In the genomic region with DNA sequence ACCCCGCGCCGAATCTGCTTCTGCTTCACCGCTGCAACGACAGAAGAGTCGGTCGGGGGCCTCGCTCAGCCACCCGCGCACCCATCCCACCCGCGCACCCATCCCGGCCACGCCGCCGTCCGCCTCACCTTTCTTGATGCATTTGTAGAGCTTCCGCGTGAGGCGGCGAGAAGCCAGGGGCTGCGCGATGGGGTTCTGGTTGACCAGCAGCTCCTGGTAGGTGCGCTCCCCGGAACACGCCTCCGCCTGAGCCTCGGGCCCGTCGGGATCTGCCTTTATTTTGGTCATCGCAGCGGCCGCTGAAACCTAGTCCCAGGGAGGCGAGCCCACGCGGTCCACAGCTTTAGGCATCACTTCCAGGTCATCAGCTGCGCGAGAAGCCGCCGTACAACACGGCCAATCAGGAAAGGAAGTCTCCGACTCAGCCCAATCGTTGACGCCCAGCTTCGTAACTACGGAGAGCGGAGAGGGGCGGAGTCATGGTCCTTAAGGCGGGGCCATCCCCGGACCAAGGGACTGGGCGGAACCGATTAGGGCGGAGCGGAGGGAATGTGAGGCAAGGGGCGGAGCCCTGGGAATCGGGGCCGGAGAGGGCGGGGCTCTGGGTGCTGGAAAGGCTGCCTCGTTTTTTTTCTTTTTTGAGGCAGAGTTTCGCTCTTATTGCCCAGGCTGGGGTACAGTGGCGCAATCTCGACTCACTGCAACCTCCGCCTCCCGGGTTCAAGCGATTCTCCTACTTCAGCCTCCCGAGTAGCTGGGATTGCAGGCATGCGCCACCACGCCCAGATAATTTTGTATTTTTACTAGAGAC, we compare ENCODE assay signal across 1 cellular context.
TF ChIP-seq lines count a peak whose summit lies in the region.

Gene NHP2, minus strand, starts transcription at position 356 of the 811 bp plus-strand sequence. Its CDS starts 68 bp downstream, at position 288.

TF ChIP-seq in K562, 482 proteins besides CTCF, POLR2A, EP300 and RAD21 (continued from another document):
- TF ChIP-seq, protein P1, sequence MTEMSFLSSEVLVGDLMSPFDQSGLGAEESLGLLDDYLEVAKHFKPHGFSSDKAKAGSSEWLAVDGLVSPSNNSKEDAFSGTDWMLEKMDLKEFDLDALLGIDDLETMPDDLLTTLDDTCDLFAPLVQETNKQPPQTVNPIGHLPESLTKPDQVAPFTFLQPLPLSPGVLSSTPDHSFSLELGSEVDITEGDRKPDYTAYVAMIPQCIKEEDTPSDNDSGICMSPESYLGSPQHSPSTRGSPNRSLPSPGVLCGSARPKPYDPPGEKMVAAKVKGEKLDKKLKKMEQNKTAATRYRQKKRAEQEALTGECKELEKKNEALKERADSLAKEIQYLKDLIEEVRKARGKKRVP (CRISPR knock-in tag; IDR thresholded peaks at IDR 0.05): no peak
- TF ChIP-seq, protein P2, sequence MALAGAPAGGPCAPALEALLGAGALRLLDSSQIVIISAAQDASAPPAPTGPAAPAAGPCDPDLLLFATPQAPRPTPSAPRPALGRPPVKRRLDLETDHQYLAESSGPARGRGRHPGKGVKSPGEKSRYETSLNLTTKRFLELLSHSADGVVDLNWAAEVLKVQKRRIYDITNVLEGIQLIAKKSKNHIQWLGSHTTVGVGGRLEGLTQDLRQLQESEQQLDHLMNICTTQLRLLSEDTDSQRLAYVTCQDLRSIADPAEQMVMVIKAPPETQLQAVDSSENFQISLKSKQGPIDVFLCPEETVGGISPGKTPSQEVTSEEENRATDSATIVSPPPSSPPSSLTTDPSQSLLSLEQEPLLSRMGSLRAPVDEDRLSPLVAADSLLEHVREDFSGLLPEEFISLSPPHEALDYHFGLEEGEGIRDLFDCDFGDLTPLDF (CRISPR knock-in tag; IDR thresholded peaks at IDR 0.05): no peak
